Comparison of ENCODE assay signal across 8 cellular contexts in genomic region chr4:163587867-163588266, GRCh38.
A peak's percentile ranks its signal among the peaks of the same experiment; 100 is the strongest.
DNase-seq lines count a peak whose midpoint lies in the region; ATAC-seq and TF ChIP-seq lines count a peak whose summit lies in the region.

No MANE protein-coding gene starts in this region.

- H3K36me3 Mint-ChIP-seq in effector memory CD8-positive, alpha-beta T cell (ENCODE audit: insufficient read depth) = no peaks in the 10 kb centered on the region

- no peak overlapping the region for H3K4me3 ChIP-seq in AG04450 (ENCODE audit: low read depth, low read length)

- no peaks in the 10 kb centered on the region for H3K9me3 ChIP-seq in AG04450 (ENCODE audit: control insufficient read depth, insufficient read depth, low read length)

- POLR2A ChIA-PET in AG04450 (lab: Yijun Ruan, JAX) = no interaction called here

- no peak overlapping the region for H3K27ac ChIP-seq in AG04450 (ENCODE audit: low read depth, low read length)

- DNase-seq in AG04450 (ENCODE audit: low read depth, low spot score) (no peak), NCI-H2081 treated with DMSO at 0.1 percent for 48 hours (lab: John Stamatoyannopoulos, UW) (no peak), NCI-H2029 treated with DMSO at 0.1 percent for 48 hours (lab: John Stamatoyannopoulos, UW) (no peak)
- no peak for DNase-seq in effector memory CD8-positive, alpha-beta T cell
- no peak for DNase-seq in stimulated activated CD4-positive, alpha-beta T cell treated with anti-CD3 and anti-CD28 coated beads, Interleukin-2, amount 100 ng/mL, for 24 hours

- no peak overlapping the region for H3K27ac Mint-ChIP-seq in effector memory CD8-positive, alpha-beta T cell

- H3K4me3 Mint-ChIP-seq in effector memory CD8-positive, alpha-beta T cell = no peak overlapping the region

- CTCF ChIA-PET in AG04450 (lab: Charles Lee) = interaction anchor here (0.9 to 1.1 kb wide), 2 partner anchors 37 to 93 kb away, joined by 3 read pairs; no protein-coding TSS in a partner anchor

- no peaks in the 10 kb centered on the region for H3K4me1 Mint-ChIP-seq in effector memory CD8-positive, alpha-beta T cell (ENCODE audit: low read depth in 2 of 2)

- no peaks in the 10 kb centered on the region for H3K27me3 ChIP-seq in AG04450 (ENCODE audit: control insufficient read depth, insufficient read depth, low read length)

- H3K9me3 Mint-ChIP-seq in effector memory CD8-positive, alpha-beta T cell = no peaks in the 10 kb centered on the region

- H3K27me3 Mint-ChIP-seq in effector memory CD8-positive, alpha-beta T cell = peaks cover 0 to 28% of the 10 kb centered on the region in 2 donors

- ATAC-seq in GM18907 (IDR thresholded peaks at IDR 0.05; ENCODE audit: unreplicated experiment) (peak; percentile 68), HG03060 (IDR thresholded peaks at IDR 0.05; ENCODE audit: low read depth, unreplicated experiment) (peak; percentile 60), SK-N-SH treated with all-trans-retinoic acid at 6 μM for 48 hours (peak; percentile 21; the same call in 1 of the 3 replicates)
- no peak for ATAC-seq in effector memory CD8-positive, alpha-beta T cell (replicated peaks)

- peak; percentile 25; the same call in 1 of the 2 replicates for TF ChIP-seq CTCF in AG04450 (IDR thresholded peaks at IDR 0.05; ENCODE audit: low read depth, low read length)

TF ChIP-seq in SK-N-SH treated with all-trans-retinoic acid at 6 μM for 48 hours, 23 proteins besides CTCF, POLR2A, EP300 and RAD21:
- no peak for TF ChIP-seq GLIS3 (CRISPR knock-in tag; IDR thresholded peaks at IDR 0.05)
- TF ChIP-seq ZNF70 (CRISPR knock-in tag; IDR thresholded peaks at IDR 0.05) = no peak
- TF ChIP-seq TOX (CRISPR knock-in tag; IDR thresholded peaks at IDR 0.05; ENCODE audit: borderline replicate concordance) = no peak
- no peak for TF ChIP-seq PPARA (CRISPR knock-in tag; IDR thresholded peaks at IDR 0.05; ENCODE audit: borderline replicate concordance)
- no peak for TF ChIP-seq POU6F1 (CRISPR knock-in tag; IDR thresholded peaks at IDR 0.05; ENCODE audit: borderline replicate concordance, low read depth)
- TF ChIP-seq ZNF565 (CRISPR knock-in tag; conservative IDR thresholded peaks at IDR 0.05; ENCODE audit: low read depth) = no peak
- no peak for TF ChIP-seq CREB5 (CRISPR knock-in tag; IDR thresholded peaks at IDR 0.05; ENCODE audit: low read depth)
- TF ChIP-seq OSR1 (CRISPR knock-in tag; IDR thresholded peaks at IDR 0.05) = no peak
- no peak for TF ChIP-seq RARB (CRISPR knock-in tag; IDR thresholded peaks at IDR 0.05)
- no peak for TF ChIP-seq CSDC2 (CRISPR knock-in tag; IDR thresholded peaks at IDR 0.05)
- no peak for TF ChIP-seq BACH2 (CRISPR knock-in tag; IDR thresholded peaks at IDR 0.05; ENCODE audit: borderline replicate concordance)
- TF ChIP-seq PATZ1 (CRISPR knock-in tag; IDR thresholded peaks at IDR 0.05; ENCODE audit: borderline replicate concordance) = no peak
- TF ChIP-seq ISL1 (CRISPR knock-in tag; IDR thresholded peaks at IDR 0.05) = no peak
- no peak for TF ChIP-seq TSHZ2 (CRISPR knock-in tag; IDR thresholded peaks at IDR 0.05)
- TF ChIP-seq TCF4 (CRISPR knock-in tag; IDR thresholded peaks at IDR 0.05; ENCODE audit: borderline replicate concordance) = no peak
- TF ChIP-seq SNAI2 (CRISPR knock-in tag; IDR thresholded peaks at IDR 0.05) = no peak
- TF ChIP-seq ESRRG (CRISPR knock-in tag; IDR thresholded peaks at IDR 0.05) = no peak
- TF ChIP-seq ZC3H10 (CRISPR knock-in tag; IDR thresholded peaks at IDR 0.05) = no peak
- no peak for TF ChIP-seq CSRNP3 (CRISPR knock-in tag; IDR thresholded peaks at IDR 0.05)
- TF ChIP-seq ZNF8 (CRISPR knock-in tag; IDR thresholded peaks at IDR 0.05) = no peak
